In genomic region chr17:15341385-15341849, GRCh38 we compare ENCODE assay signal across 8 cellular contexts. TPM values are rescaled to one million over a fixed set of nuclear protein-coding genes. Genes with fewer than 3 reads are reported as not detected.
DNase-seq lines count a peak whose midpoint lies in the region; ATAC-seq and TF ChIP-seq lines count a peak whose summit lies in the region.

Gene TEKT3, minus strand, starts transcription at chr17:15341597. Its CDS starts 10,012 bp downstream, at chr17:15331585.

- H3K9me3 ChIP-seq in esophagus muscularis mucosa, result no peaks in the 10 kb centered on the region
- no peaks in the 10 kb centered on the region for H3K9me3 ChIP-seq in mesodermal cell (ENCODE audit: control insufficient read depth, low read length)
- H3K9me3 ChIP-seq in stomach smooth muscle (ENCODE audit: control insufficient read depth in 2 of 2, low read length in 2 of 2), result no peaks in the 10 kb centered on the region

- H3K36me3 ChIP-seq in esophagus muscularis mucosa (no peaks in the 10 kb centered on the region), mesodermal cell (ENCODE audit: control insufficient read depth, insufficient read depth, low read length) (no peaks in the 10 kb centered on the region), stomach smooth muscle (ENCODE audit: control insufficient read depth in 2 of 2, insufficient read depth in 2 of 2, low read length in 2 of 2) (no peaks in the 10 kb centered on the region)

- H3K27me3 Mint-ChIP-seq in T-cell, result peaks cover 56 to 69% of the 10 kb centered on the region in 2 donors

- H3K4me3 ChIP-seq in esophagus muscularis mucosa (peak within 1 kb of the TSS; percentile 55 to 66 (median 59)), mesodermal cell (ENCODE audit: extremely low read depth, insufficient read depth, low read length, poor library complexity, severe bottlenecking) (peak within 1 kb of the TSS; percentile 50), stomach smooth muscle (ENCODE audit: low read length in 2 of 2) (peak within 1 kb of the TSS; percentile 63 to 74)

- CTCF ChIA-PET in T-cell (lab: Charles Lee), result no interaction called here

- WGBS in esophagus muscularis mucosa, result under 1% methylated on average over 16 of the region's 36 CpGs
- 0 to 1% methylated on average over 31 to 33 of the region's 36 CpGs for WGBS in mesodermal cell (ENCODE audit: insufficient coverage in 2 of 2), 2 experiments

- peak within 1 kb of the TSS in 1 of 4 donors; percentile 16 for H3K27ac ChIP-seq in esophagus muscularis mucosa (replicated peaks in 1 of 4)
- H3K27ac ChIP-seq in mesodermal cell (ENCODE audit: low read depth, low read length, severe bottlenecking), result no peak within 1 kb of the TSS
- no peak within 1 kb of the TSS for H3K27ac ChIP-seq in stomach smooth muscle (ENCODE audit: low read length)

- TF ChIP-seq POLR2A in esophagus muscularis mucosa (IDR thresholded peaks at IDR 0.05; ENCODE audit: low read depth), result no peak

- peak within 1 kb of the TSS in 1 of 2 donors; percentile 33 for H3K27ac Mint-ChIP-seq in T-cell

- H3K27me3 ChIP-seq in esophagus muscularis mucosa, result peaks cover 0 to 43% (median 0%) of the 10 kb centered on the region in 4 donors
- H3K27me3 ChIP-seq in stomach smooth muscle (ENCODE audit: control insufficient read depth in 1 of 2, insufficient read depth in 2 of 2, low read length in 2 of 2), result peaks cover 0 to 9% of the 10 kb centered on the region in 2 donors

- peaks cover 5 to 19% (median 14%) of the 10 kb centered on the region in 4 donors for H3K4me1 ChIP-seq in esophagus muscularis mucosa
- peaks cover 20% of the 10 kb centered on the region for H3K4me1 ChIP-seq in mesodermal cell (ENCODE audit: control insufficient read depth, insufficient read depth, low read length, poor library complexity, severe bottlenecking)
- H3K4me1 ChIP-seq in stomach smooth muscle (ENCODE audit: control insufficient read depth, insufficient read depth, low read length), result peaks cover 12% of the 10 kb centered on the region

- H3K4me1 Mint-ChIP-seq in T-cell, result peaks cover 7 to 10% (median 8%) of the 10 kb centered on the region in 3 donors

- no peak for TF ChIP-seq CTCF in esophagus muscularis mucosa (IDR thresholded peaks at IDR 0.05)

- peak within 1 kb of the TSS; percentile 26 to 69 (median 42) for H3K4me3 Mint-ChIP-seq in T-cell

- peak; percentile 63 for DNase-seq in activated effector memory CD4-positive, alpha-beta T cell treated with anti-CD3 and anti-CD28 coated beads, Interleukin-2, amount 50 U/mL, for 16 hours
- DNase-seq in activated effector memory CD4-positive, alpha-beta T cell treated with Interleukin-2 at 50 U/mL for 16 hours, result no peak
- DNase-seq in T-cell (no peak), esophagus muscularis mucosa (ENCODE audit: extremely low spot score) (peak; percentile 94), GF-D8 (lab: John Stamatoyannopoulos, UW) (no peak)

- H3K9me3 Mint-ChIP-seq in T-cell, result peaks cover 0 to 8% (median 0%) of the 10 kb centered on the region in 3 donors

- TF ChIP-seq EP300 in esophagus muscularis mucosa (IDR thresholded peaks at IDR 0.05), result no peak

- POLR2A ChIA-PET in T-cell (lab: Charles Lee), result no interaction called here

- H3K9ac ChIP-seq in stomach smooth muscle (ENCODE audit: low read length in 2 of 2), result peak within 1 kb of the TSS; percentile 38 to 47

- intact Hi-C loops in esophagus muscularis mucosa (cut with DNase I), result loop anchor here (5.0 kb wide), 1 partner anchor 79 kb away; no protein-coding TSS in a partner anchor

- ATAC-seq in T-cell (replicated peaks in 1 of 4), result no peak
- no peak for ATAC-seq in GM19324 (IDR thresholded peaks at IDR 0.05; ENCODE audit: low FRiP score, unreplicated experiment)

- peaks cover 3% of the 10 kb centered on the region for H3K36me3 Mint-ChIP-seq in T-cell

RNA-seq across cellular contexts. Expression of gene TEKT3, which starts in this region (rescaled TPM):
- total RNA-seq in T-cell (under 1 TPM in 1 of 5 donors, not detected in 4; 0.35 TPM), esophagus muscularis mucosa (not detected)
- 1.4 TPM for polyA plus RNA-seq in mesodermal cell (2013, experiment 1 of 2)
- polyA plus RNA-seq in mesodermal cell (2013, experiment 2 of 2), result 1.1 TPM

Comparison
In these comparisons a context has a peak if more than half of its experiments do, and no peak if none do; other contexts are left out.
1. Peak in DNase-seq and H3K4me3 ChIP-seq in esophagus muscularis mucosa; RNA of the gene not detected or under 1 TPM.